ENCODE assay signal across 10 cellular contexts in genomic region chr9:76297721-76298239, GRCh38.
A peak's percentile ranks its signal among the peaks of the same experiment; 100 is the strongest.
DNase-seq lines count a peak whose midpoint lies in the region; ATAC-seq lines count a peak whose summit lies in the region.
"Had no signal": no experiment of that assay in that cellular context is flagged by ENCODE, and none has a peak within 500 bp of the region (broad histone marks: within the 10 kb centered on the region; RNA-seq: fewer than 3 reads in every experiment).

No MANE protein-coding gene starts in this region.

- H3K36me3 ChIP-seq in muscle layer of duodenum (ENCODE audit: control insufficient read depth in 1 of 2, insufficient read depth in 2 of 2, low read length in 2 of 2), result no peaks in the 10 kb centered on the region

- no peak for ATAC-seq in GM18858 (IDR thresholded peaks at IDR 0.05; ENCODE audit: unreplicated experiment)
- no peak for ATAC-seq in GM21825 (IDR thresholded peaks at IDR 0.05; ENCODE audit: unreplicated experiment)
- ATAC-seq in HG03442 (IDR thresholded peaks at IDR 0.05; ENCODE audit: unreplicated experiment), result no peak
- ATAC-seq: activated CD8-positive, alpha-beta T cell treated with anti-CD3 and anti-CD28 coated beads, Interleukin-2, amount 10 ng/mL, durations not matched to agents 7 days and 5 days had no signal

- DNase-seq in DMS79 treated with DMSO at 0.1 percent for 48 hours (lab: John Stamatoyannopoulos, UW) (peak; percentile 2), DMS79 (lab: John Stamatoyannopoulos, UW) (no peak), dermis blood vessel endothelial cell (peak; percentile 17), ureter (ENCODE audit: low spot score) (peak; percentile 47)
- DNase-seq: 8988T; activated CD8-positive, alpha-beta T cell treated with anti-CD3 and anti-CD28 coated beads, Interleukin-2, amount 10 ng/mL, durations not matched to agents 7 days and 5 days had no signal

- H3K9me3 ChIP-seq in muscle layer of duodenum (ENCODE audit: control insufficient read depth in 1 of 2, low read length in 2 of 2), result no peaks in the 10 kb centered on the region

- peaks cover 0 to 11% of the 10 kb centered on the region in 2 donors for H3K4me1 ChIP-seq in muscle layer of duodenum (ENCODE audit: control insufficient read depth in 1 of 2, insufficient read depth in 2 of 2, low read length in 2 of 2)

- no peaks in the 10 kb centered on the region for H3K27me3 ChIP-seq in muscle layer of duodenum (ENCODE audit: low read depth, low read length)

- H3K4me3 ChIP-seq in muscle layer of duodenum (ENCODE audit: low read depth in 1 of 2, low read length in 2 of 2), result peak overlapping the region; percentile 5 to 17

- H3K27ac ChIP-seq in muscle layer of duodenum (ENCODE audit: low read length), result peak overlapping the region; percentile 19
